ENCODE assay signal across 8 cellular contexts in the genomic region with DNA sequence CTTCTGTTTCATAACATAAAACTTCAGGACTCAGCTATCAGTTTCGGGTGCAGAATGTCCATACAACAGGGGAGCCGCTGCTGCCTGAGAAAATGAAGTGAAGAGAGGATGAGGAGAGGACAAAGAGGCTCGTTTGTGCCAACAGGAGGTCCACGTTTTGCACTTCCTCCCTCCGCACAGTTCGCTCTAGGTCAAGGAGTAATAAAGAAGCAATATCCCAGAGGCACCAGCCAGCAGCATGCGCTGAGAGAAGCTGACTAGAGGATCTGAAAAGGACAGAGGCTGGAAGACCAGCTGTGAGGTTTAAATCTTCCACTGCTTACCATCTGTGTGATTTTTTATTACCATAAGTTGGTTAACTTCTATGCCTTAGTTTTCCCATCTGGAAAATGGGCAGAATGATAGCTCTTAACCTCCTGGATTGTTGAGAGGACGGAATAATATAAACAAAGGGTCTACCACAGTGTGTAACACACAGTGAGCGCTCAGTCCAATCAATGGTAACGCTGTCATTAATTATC. TPM values are rescaled to one million over a fixed set of nuclear protein-coding genes. Genes with fewer than 3 reads are reported as not detected.
DNase-seq lines count a peak whose midpoint lies in the region; ATAC-seq and TF ChIP-seq lines count a peak whose summit lies in the region.

No MANE protein-coding gene starts in this region.

- peak overlapping the region; percentile 94 for H3K4me3 ChIP-seq in iPS-20b (ENCODE audit: low read length)

- no peaks in the 10 kb centered on the region for H3K4me1 ChIP-seq in iPS-20b (ENCODE audit: insufficient read depth, low read length)

- H3K27me3 Mint-ChIP-seq in T-helper 1 cell treated with Interleukin-12 subunit alpha and Interleukin-12 subunit beta and Interleukin-4 antibody, amounts not matched to agents 30 μg/mL and 1 μg/mL, for 36 hours (ENCODE audit: low read depth), result peaks cover 4% of the 10 kb centered on the region
- no peaks in the 10 kb centered on the region for H3K27me3 Mint-ChIP-seq in activated B cell treated with CpG ODN at 0.5 μM for 24 hours

- peaks cover 5% of the 10 kb centered on the region for H3K9me3 Mint-ChIP-seq in T-helper 1 cell treated with Interleukin-12 subunit alpha and Interleukin-12 subunit beta and Interleukin-4 antibody, amounts not matched to agents 30 μg/mL and 1 μg/mL, for 36 hours
- H3K9me3 Mint-ChIP-seq in activated B cell treated with CpG ODN at 0.5 μM for 24 hours, result peaks cover 4% of the 10 kb centered on the region

- intact Hi-C loops in activated B cell treated with CpG ODN at 0.5 μM for 24 hours (cut with micrococcal nuclease), result loop anchor here (1.0 to 5.0 kb wide), 7 partner anchors 20 to 1499 kb away; partner anchors contain the start of gene ZDHHC6
- intact Hi-C loops in posterior vena cava (cut with DNase I), result loop anchor here in 1 of 2 donors (10.0 kb wide), 1 partner anchor 132 kb away; no protein-coding TSS in a partner anchor

- DNase-seq in T-helper 1 cell (no peak), activated B cell treated with CpG ODN at 0.5 μM for 24 hours (no peak), substantia nigra (lab: John Stamatoyannopoulos, UW) (peak in 1 of 49 donors; percentile 10), posterior vena cava (ENCODE audit: low spot score) (no peak)

- H3K36me3 Mint-ChIP-seq in T-helper 1 cell treated with Interleukin-12 subunit alpha and Interleukin-12 subunit beta and Interleukin-4 antibody, amounts not matched to agents 30 μg/mL and 1 μg/mL, for 36 hours (ENCODE audit: low read depth), result peaks cover 11% of the 10 kb centered on the region
- H3K36me3 Mint-ChIP-seq in activated B cell treated with CpG ODN at 0.5 μM for 24 hours (ENCODE audit: low read depth), result peaks cover 37% of the 10 kb centered on the region

- ATAC-seq in activated B cell treated with CpG ODN at 0.5 μM for 24 hours (ENCODE audit: low read depth) (no peak), GM21381 (IDR thresholded peaks at IDR 0.05; ENCODE audit: unreplicated experiment) (no peak), GM18907 (IDR thresholded peaks at IDR 0.05; ENCODE audit: unreplicated experiment) (no peak)

- H3K27ac ChIP-seq in iPS-20b (ENCODE audit: low read length), result no peak overlapping the region
- H3K27ac ChIP-seq in substantia nigra (ENCODE audit: low read depth, low read length, poor library complexity, severe bottlenecking), result peak overlapping the region; percentile 77

- CTCF ChIA-PET in activated B cell treated with CpG ODN at 0.5 μM for 24 hours (lab: Charles Lee), result interaction anchor here (1.2 to 2.7 kb wide), 3 partner anchors 46 to 252 kb away, joined by 3 to 11 read pairs (median 4); no protein-coding TSS in a partner anchor

- no peaks in the 10 kb centered on the region for H3K27me3 ChIP-seq in iPS-20b (ENCODE audit: insufficient read depth, low read length)

- peaks cover 33% of the 10 kb centered on the region for H3K36me3 ChIP-seq in iPS-20b (ENCODE audit: insufficient read depth, low read depth, low read length)

- POLR2A ChIA-PET in activated B cell treated with CpG ODN at 0.5 μM for 24 hours (lab: Charles Lee), result interaction anchor here (1.2 to 2.2 kb wide), 9 partner anchors 10 to 264 kb away, joined by 3 to 12 read pairs (median 6); partner anchors contain the start of genes VTI1A and ZDHHC6

- peaks cover 25% of the 10 kb centered on the region for H3K4me1 Mint-ChIP-seq in T-helper 1 cell treated with Interleukin-12 subunit alpha and Interleukin-12 subunit beta and Interleukin-4 antibody, amounts not matched to agents 30 μg/mL and 1 μg/mL, for 36 hours (ENCODE audit: low read depth)
- peaks cover 21% of the 10 kb centered on the region for H3K4me1 Mint-ChIP-seq in activated B cell treated with CpG ODN at 0.5 μM for 24 hours

- H3K9ac ChIP-seq in iPS-20b (ENCODE audit: low read depth, low read length), result peak overlapping the region; percentile 95

- peak overlapping the region; percentile 76 for H3K4me3 Mint-ChIP-seq in T-helper 1 cell treated with Interleukin-12 subunit alpha and Interleukin-12 subunit beta and Interleukin-4 antibody, amounts not matched to agents 30 μg/mL and 1 μg/mL, for 36 hours
- H3K4me3 Mint-ChIP-seq in activated B cell treated with CpG ODN at 0.5 μM for 24 hours, result peak overlapping the region; percentile 91

- H3K9me3 ChIP-seq in iPS-20b (ENCODE audit: insufficient read depth, low read depth, low read length), result peaks cover 5% of the 10 kb centered on the region; the same call in 1 of the 2 replicates

- H3K27ac Mint-ChIP-seq in T-helper 1 cell treated with Interleukin-12 subunit alpha and Interleukin-12 subunit beta and Interleukin-4 antibody, amounts not matched to agents 30 μg/mL and 1 μg/mL, for 36 hours, result peak overlapping the region; percentile 80
- peak overlapping the region; percentile 93 for H3K27ac Mint-ChIP-seq in activated B cell treated with CpG ODN at 0.5 μM for 24 hours

- TF ChIP-seq CTCF in activated B cell treated with CpG ODN at 0.5 μM for 24 hours (IDR thresholded peaks at IDR 0.05), result no peak

RNA-seq across cellular contexts. Expression of gene GPAM, which starts 0.7 kb away (rescaled TPM):
- total RNA-seq in activated B cell treated with CpG ODN at 0.5 μM for 24 hours (8.6 and 10.2 TPM in 2 replicates), posterior vena cava (10 to 100 TPM; 11.8 to 13.8 TPM)
